In the genomic region with DNA sequence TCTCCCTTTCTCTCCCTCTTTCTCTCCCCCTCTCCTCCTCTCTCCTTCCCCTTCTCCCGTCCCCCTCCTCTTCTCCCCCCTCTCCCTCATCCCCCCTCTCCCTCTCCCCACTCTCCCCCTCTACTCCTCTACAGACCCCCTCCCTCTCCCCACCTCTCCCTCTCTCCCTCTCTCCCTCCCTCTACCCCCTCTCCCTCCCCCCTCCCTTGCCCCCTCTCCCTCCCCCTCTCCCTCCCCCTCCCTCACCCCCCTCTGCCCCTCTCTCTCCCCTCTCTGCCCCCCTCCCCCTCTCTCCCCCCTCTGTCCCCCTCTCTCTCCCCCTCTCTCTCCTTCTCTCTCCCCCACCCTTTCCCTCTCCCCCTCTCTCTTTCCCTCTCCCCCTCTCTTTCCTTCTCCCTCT, we compare ENCODE assay signal across 8 cellular contexts.
"Had no signal": no experiment of that assay in that cellular context is flagged by ENCODE, and none has a peak within 500 bp of the region (broad histone marks: within the 10 kb centered on the region; RNA-seq: fewer than 3 reads in every experiment).

No MANE protein-coding gene starts in this region.

- DNase-seq: GDM1, GF-D8 had no signal

- ATAC-seq: GM12878 had no signal

- H3K4me3 ChIP-seq: GM12878 had no signal

- FAIRE-seq: G401.6, GM12878, GM12891, GM12892, GM18507, GM19239 had no signal
